In the genomic region with DNA sequence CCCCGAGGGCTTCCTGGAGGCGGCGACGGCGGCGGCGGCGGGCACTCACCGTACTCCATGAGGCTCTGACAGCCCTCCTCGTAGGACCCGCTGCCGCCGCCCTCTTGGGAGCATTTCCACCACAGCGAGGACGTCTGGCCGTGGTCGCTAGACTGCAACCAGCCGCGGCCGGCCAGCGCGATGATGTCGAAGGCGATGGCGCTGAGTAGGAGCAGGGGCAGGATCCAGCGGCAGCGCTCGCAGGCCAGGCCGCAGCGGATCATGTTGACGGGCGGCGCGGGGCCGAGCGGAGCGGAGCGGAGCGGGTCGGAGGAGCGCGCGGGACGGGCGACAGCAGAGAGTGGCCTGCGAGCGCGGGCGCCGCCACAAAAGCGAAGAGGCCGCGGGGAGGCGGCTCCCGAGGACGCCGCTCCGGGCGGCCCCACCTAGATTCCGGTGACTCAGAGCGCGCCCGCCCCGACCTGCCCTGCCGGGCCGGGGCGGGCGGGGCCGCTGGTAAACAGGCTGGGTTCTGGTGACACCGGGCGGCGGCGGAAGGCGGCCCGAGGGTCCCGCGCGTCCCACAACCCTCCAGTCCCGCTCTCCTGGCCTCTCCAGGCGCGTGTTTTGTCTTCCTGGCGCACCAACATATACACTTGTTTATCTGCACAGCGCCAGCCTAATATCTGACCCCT, we compare ENCODE assay signal across 8 cellular contexts. TPM values are rescaled to one million over a fixed set of nuclear protein-coding genes. Genes with fewer than 3 reads are reported as not detected.
DNase-seq lines count a peak whose midpoint lies in the region; ATAC-seq and TF ChIP-seq lines count a peak whose summit lies in the region.

A gene (minus strand): TSS at position 342 of the 674 bp plus-strand sequence. CDS start 79 bp downstream, at position 263.

- peaks cover 4% of the 10 kb centered on the region for H3F3A ChIP-seq in smooth muscle cell (ENCODE audit: low read depth)

- no peaks in the 10 kb centered on the region for H3K9me3 Mint-ChIP-seq in CD4-positive, alpha-beta T cell

- peaks cover 24% of the 10 kb centered on the region for H3K4me1 Mint-ChIP-seq in CD4-positive, alpha-beta T cell (ENCODE audit: low read depth)

- peak; percentile 89 for ATAC-seq in CD4-positive, alpha-beta T cell (ENCODE audit: poor library complexity)
- ATAC-seq in GM19467 (IDR thresholded peaks at IDR 0.05; ENCODE audit: unreplicated experiment), result peak; percentile 58

- peaks cover 4% of the 10 kb centered on the region for H4K20me1 ChIP-seq in smooth muscle cell (ENCODE audit: low read depth)

- peak within 1 kb of the TSS; percentile 81 for H3K4me3 ChIP-seq in smooth muscle cell

- in situ Hi-C loops in T47D (cut with HindIII; ENCODE audit: low pct_unique_long_range_greater_than_20kb, low sequenced_read_pairs), result no loop called here

- no peak within 1 kb of the TSS for H3K27ac ChIP-seq in CD4-positive, alpha-beta T cell (ENCODE audit: low read depth, low read length)
- peak within 1 kb of the TSS; percentile 83 for H3K27ac ChIP-seq in VCaP
- H3K27ac ChIP-seq in smooth muscle cell (ENCODE audit: low read depth), result peak within 1 kb of the TSS; percentile 84

- peaks cover 60% of the 10 kb centered on the region for H3K27me3 Mint-ChIP-seq in CD4-positive, alpha-beta T cell

- H3K4me1 ChIP-seq in smooth muscle cell (ENCODE audit: low read depth), result peaks cover 24% of the 10 kb centered on the region

- H3K9me3 ChIP-seq in CD4-positive, alpha-beta T cell (ENCODE audit: control insufficient read depth, low read length), result no peaks in the 10 kb centered on the region
- no peaks in the 10 kb centered on the region for H3K9me3 ChIP-seq in smooth muscle cell (replicated peaks; ENCODE audit: low read depth)

- TF ChIP-seq CTCF in CD4-positive, alpha-beta T cell (IDR thresholded peaks at IDR 0.05), result no peak
- no peak; the same call in 1 of the 2 replicates for TF ChIP-seq CTCF in VCaP (conservative IDR thresholded peaks at IDR 0.05)
- TF ChIP-seq CTCF in smooth muscle cell (IDR thresholded peaks at IDR 0.05; ENCODE audit: borderline replicate concordance, insufficient read depth, poor library complexity, severe bottlenecking), result no peak

- H3K27me3 ChIP-seq in CD4-positive, alpha-beta T cell (ENCODE audit: control insufficient read depth, insufficient read depth, low read length), result peaks cover 26% of the 10 kb centered on the region
- peaks cover 11% of the 10 kb centered on the region for H3K27me3 ChIP-seq in smooth muscle cell (ENCODE audit: low read depth)

- intact Hi-C loops in CD4-positive, alpha-beta T cell (cut with DNase I, micrococcal nuclease), result loop anchor here (2.0 to 10.0 kb wide), 4 partner anchors 225 to 1012 kb away; no protein-coding TSS in a partner anchor

- peak within 1 kb of the TSS; percentile 78 for H3K27ac Mint-ChIP-seq in CD4-positive, alpha-beta T cell

- WGBS in smooth muscle cell (ENCODE audit: low lambda C conversion rate), result 3% methylated on average over 55 of the region's 83 CpGs

- CTCF ChIA-PET in CD4-positive, alpha-beta T cell (lab: Charles Lee), result interaction anchor here (0.7 to 2.9 kb wide), 2 partner anchors 8 to 102 kb away, joined by 3 to 15 read pairs; no protein-coding TSS in a partner anchor

- POLR2A ChIA-PET in CD4-positive, alpha-beta T cell (lab: Charles Lee), result interaction anchor here (0.5 kb wide), 1 partner anchor 567 kb away, joined by 3 read pairs; no protein-coding TSS in a partner anchor

- H2AFZ ChIP-seq in smooth muscle cell (ENCODE audit: low read depth), result peak within 1 kb of the TSS; percentile 41

- peak; percentile 30 to 76 (median 64) for DNase-seq in CD4-positive, alpha-beta T cell
- peak; percentile 80 for DNase-seq in HuH-7 (ENCODE audit: low spot score)
- peak; percentile 59 to 79 for DNase-seq in T47D (ENCODE audit: low read depth in 1 of 2, low spot score in 1 of 2)
- peak; percentile 73 for DNase-seq in iPS-NIHi7 (ENCODE audit: extremely low spot score)
- peak; percentile 5 for DNase-seq in smooth muscle cell (lab: John Stamatoyannopoulos, UW; ENCODE audit: unreplicated experiment)
- DNase-seq in NK-92 (lab: John Stamatoyannopoulos, UW; ENCODE audit: unreplicated experiment), result no peak

- no peaks in the 10 kb centered on the region for H3K36me3 ChIP-seq in smooth muscle cell (ENCODE audit: low read depth)

- peaks cover 39% of the 10 kb centered on the region for H3K79me2 ChIP-seq in smooth muscle cell (ENCODE audit: low read depth)

- H3K4me3 Mint-ChIP-seq in CD4-positive, alpha-beta T cell, result peak within 1 kb of the TSS; percentile 95

- H3K36me3 Mint-ChIP-seq in CD4-positive, alpha-beta T cell (ENCODE audit: low read depth), result peaks cover 4% of the 10 kb centered on the region

- peak within 1 kb of the TSS; percentile 85 for H3K4me2 ChIP-seq in smooth muscle cell

- peak within 1 kb of the TSS; percentile 83 for H3K9ac ChIP-seq in smooth muscle cell (ENCODE audit: low read depth)

RNA-seq across cellular contexts. Expression of the gene that starts here (rescaled TPM):
- total RNA-seq in CD4-positive, alpha-beta T cell, result 1 to 10 TPM; 1.3 to 1.4 TPM
- total RNA-seq in smooth muscle cell, result 207 and 237 TPM in 2 replicates
- 70.9 and 187 TPM in 2 replicates for polyA plus RNA-seq in smooth muscle cell

Comparison
In these comparisons a context has a peak if more than half of its experiments do, and no peak if none do; other contexts are left out.
1. RNA of the gene that starts here (total RNA-seq): 207 to 237 TPM in smooth muscle cell; 1.3 to 1.4 TPM in CD4-positive, alpha-beta T cell; every median in the first group is over 10 times any median in the second.